In genomic region chr11:86559311-86559945, GRCh38 we compare ENCODE assay signal across 9 cellular contexts.
DNase-seq lines count a peak whose midpoint lies in the region; ATAC-seq and TF ChIP-seq lines count a peak whose summit lies in the region.
"Had no signal": no experiment of that assay in that cellular context is flagged by ENCODE, and none has a peak within 500 bp of the region (broad histone marks: within the 10 kb centered on the region; RNA-seq: fewer than 3 reads in every experiment).

No MANE protein-coding gene starts in this region.

- in situ Hi-C loops in Panc1 (cut with HindIII; ENCODE audit: low pct_unique_long_range_greater_than_20kb, low sequenced_read_pairs), result no loop called here

- TF ChIP-seq CTCF in Panc1 (IDR thresholded peaks at IDR 0.05) (no peak), esophagus muscularis mucosa (IDR thresholded peaks at IDR 0.05) (no peak), upper lobe of right lung (IDR thresholded peaks at IDR 0.05) (no peak)

- whole genome bisulfite sequencing in esophagus muscularis mucosa, result 51% methylated on average over 7 of the region's 7 CpGs
- 91 to 96% methylated on average over 2 to 7 of the region's 7 CpGs for WGBS in mesodermal cell (ENCODE audit: insufficient coverage in 2 of 2), 2 experiments

- intact Hi-C loops in Panc1 (cut with micrococcal nuclease; ENCODE audit: unreplicated experiment), result no loop called here
- intact Hi-C loops in esophagus muscularis mucosa (cut with DNase I), result no loop called here
- intact Hi-C loops in upper lobe of right lung (cut with DNase I), result no loop called here

- POLR2A ChIA-PET in Panc1 (lab: Charles Lee), result no interaction called here

- no peak for DNase-seq in Panc1 (ENCODE audit: low read depth, low spot score)
- peak; percentile 77 for DNase-seq in esophagus muscularis mucosa (ENCODE audit: extremely low spot score)
- no peak for DNase-seq in upper lobe of right lung
- DNase-seq in middle frontal gyrus (ENCODE audit: extremely low spot score, low spot score), result no peak
- no peak for DNase-seq in SIG-M5 (lab: John Stamatoyannopoulos, UW)
- DNase-seq in NCI-H2196 treated with DMSO at 0.1 percent for 48 hours (lab: John Stamatoyannopoulos, UW; ENCODE audit: unreplicated experiment), result no peak
- DNase-seq in NCI-H526 (lab: John Stamatoyannopoulos, UW), result no peak

- ATAC-seq in Panc1, result 0 out of 2 replicates have a peak, but pooled peaks have one; percentile 34
- peak; percentile 49 for ATAC-seq in upper lobe of right lung
- ATAC-seq: activated T-helper 17 cell treated with anti-CD3 and anti-CD28 coated beads, Interleukin-2, amount 50 U/mL, for 72 hours had no signal

- H3K4me3 ChIP-seq in Panc1 (ENCODE audit: low read depth in 2 of 2, low read length in 2 of 2) (no peak overlapping the region), esophagus muscularis mucosa (no peak overlapping the region), mesodermal cell (ENCODE audit: extremely low read depth, insufficient read depth, low read length, poor library complexity, severe bottlenecking) (no peak overlapping the region), upper lobe of right lung (no peak overlapping the region)

- H3K27ac ChIP-seq in Panc1 (ENCODE audit: low read length) (peak overlapping the region; percentile 49), esophagus muscularis mucosa (replicated peaks in 1 of 4) (peak overlapping the region; percentile 63 to 66 (median 64)), mesodermal cell (ENCODE audit: low read depth, low read length, severe bottlenecking) (peak overlapping the region; percentile 88), upper lobe of right lung (peak overlapping the region; percentile 75)

- H3K9me3 ChIP-seq in Panc1 (ENCODE audit: control insufficient read depth, insufficient read depth, low read depth, low read length), result no peaks in the 10 kb centered on the region
- H3K9me3 ChIP-seq in esophagus muscularis mucosa, result no peaks in the 10 kb centered on the region
- H3K9me3 ChIP-seq in mesodermal cell (ENCODE audit: control insufficient read depth, low read length), result peaks cover 11% of the 10 kb centered on the region
- H3K9me3 ChIP-seq in upper lobe of right lung, result no peaks in the 10 kb centered on the region

- H3K36me3 ChIP-seq in Panc1 (ENCODE audit: control insufficient read depth, insufficient read depth, low read length) (no peaks in the 10 kb centered on the region), esophagus muscularis mucosa (peaks cover 0 to 8% (median 2%) of the 10 kb centered on the region in 4 donors), mesodermal cell (ENCODE audit: control insufficient read depth, insufficient read depth, low read length) (peaks cover 4% of the 10 kb centered on the region), upper lobe of right lung (no peaks in the 10 kb centered on the region)

- no peaks in the 10 kb centered on the region for H3K4me1 ChIP-seq in Panc1 (ENCODE audit: control insufficient read depth, insufficient read depth, low read length)
- H3K4me1 ChIP-seq in esophagus muscularis mucosa, result peaks cover 19 to 39% (median 29%) of the 10 kb centered on the region in 4 donors
- peaks cover 16% of the 10 kb centered on the region for H3K4me1 ChIP-seq in mesodermal cell (ENCODE audit: control insufficient read depth, insufficient read depth, low read length, poor library complexity, severe bottlenecking)
- H3K4me1 ChIP-seq in upper lobe of right lung, result peaks cover 17% of the 10 kb centered on the region

- H3K27me3 ChIP-seq in Panc1 (ENCODE audit: control insufficient read depth, insufficient read depth, low read length), result no peaks in the 10 kb centered on the region
- H3K27me3 ChIP-seq in esophagus muscularis mucosa, result no peaks in the 10 kb centered on the region
- no peaks in the 10 kb centered on the region for H3K27me3 ChIP-seq in upper lobe of right lung

- no peak for TF ChIP-seq POLR2A in esophagus muscularis mucosa (IDR thresholded peaks at IDR 0.05; ENCODE audit: low read depth)

- BruUV-seq in Panc1 (replicated peaks; lab: Mats Ljungman, UMichigan), result no TSS peak

- CTCF ChIA-PET in Panc1 (lab: Charles Lee), result no interaction called here

- no peak for TF ChIP-seq EP300 in esophagus muscularis mucosa (IDR thresholded peaks at IDR 0.05)
